Comparison of ENCODE assay signal across 8 cellular contexts in genomic region chr9:16458696-16459420, GRCh38.
DNase-seq lines count a peak whose midpoint lies in the region; ATAC-seq, FAIRE-seq and TF ChIP-seq lines count a peak whose summit lies in the region.
"Had no signal": no experiment of that assay in that cellular context is flagged by ENCODE, and none has a peak within 500 bp of the region (broad histone marks: within the 10 kb centered on the region; RNA-seq: fewer than 3 reads in every experiment).

No MANE protein-coding gene starts in this region.

- no peaks in the 10 kb centered on the region for H3K9me3 Mint-ChIP-seq in activated naive CD8-positive, alpha-beta T cell treated with anti-CD3 and anti-CD28 coated beads for 36 hours

- no peak overlapping the region for H3K27ac Mint-ChIP-seq in activated naive CD8-positive, alpha-beta T cell treated with anti-CD3 and anti-CD28 coated beads for 36 hours

- H3K4me3 ChIP-seq in cardiac fibroblast (replicated peaks in 1 of 2; ENCODE audit: low read depth in 2 of 2, low read length in 2 of 2), result no peak overlapping the region

- H3K4me1 Mint-ChIP-seq in activated naive CD8-positive, alpha-beta T cell treated with anti-CD3 and anti-CD28 coated beads for 36 hours, result no peaks in the 10 kb centered on the region

- intact Hi-C loops in sciatic nerve (cut with DNase I), result no loop called here

- ATAC-seq in GM19023 (IDR thresholded peaks at IDR 0.05; ENCODE audit: unreplicated experiment) (peak; percentile 73), HG03442 (IDR thresholded peaks at IDR 0.05; ENCODE audit: unreplicated experiment) (peak; percentile 67), sciatic nerve (peak; percentile 43)

- no peak overlapping the region for H3K4me3 Mint-ChIP-seq in activated naive CD8-positive, alpha-beta T cell treated with anti-CD3 and anti-CD28 coated beads for 36 hours

- TF ChIP-seq CTCF in cardiac fibroblast (IDR thresholded peaks at IDR 0.05; ENCODE audit: low read depth, low read length) (no peak), D721Med (IDR thresholded peaks at IDR 0.05; ENCODE audit: insufficient read depth, missing control alignments) (no peak)

- FAIRE-seq in D721Med (lab: Jason Lieb, UNC), result no peak

- DNase-seq in cardiac fibroblast (ENCODE audit: low read depth in 2 of 2) (peak; percentile 31 to 55), sciatic nerve (ENCODE audit: low spot score) (no peak), D721Med (ENCODE audit: insufficient read length, low spot score) (no peak)
- DNase-seq in stimulated activated CD4-positive, alpha-beta T cell treated with anti-CD3 and anti-CD28 coated beads, Interleukin-4, amount 100 ng/mL, for 1 hour, result no peak
- DNase-seq in activated naive CD8-positive, alpha-beta T cell treated with anti-CD3 and anti-CD28 coated beads for 36 hours, result no peak
- DNase-seq: effector memory CD4-positive, alpha-beta T cell had no signal

- H3K27me3 Mint-ChIP-seq in activated naive CD8-positive, alpha-beta T cell treated with anti-CD3 and anti-CD28 coated beads for 36 hours, result no peaks in the 10 kb centered on the region

- H3K36me3 Mint-ChIP-seq in activated naive CD8-positive, alpha-beta T cell treated with anti-CD3 and anti-CD28 coated beads for 36 hours, result no peaks in the 10 kb centered on the region

Comparison
In these comparisons a context has a peak if more than half of its experiments do, and no peak if none do; other contexts are left out.
1. DNase-seq: peak in cardiac fibroblast (2 of 2); none in sciatic nerve (single experiment), stimulated activated CD4-positive, alpha-beta T cell treated with anti-CD3 and anti-CD28 coated beads, Interleukin-4, amount 100 ng/mL, for 1 hour (single experiment), activated naive CD8-positive, alpha-beta T cell treated with anti-CD3 and anti-CD28 coated beads for 36 hours (single experiment) and D721Med (single experiment).
2. Peak in every context shown above with its lines, with median percentiles within 50 percentile points of each other: ATAC-seq.